ENCODE assay signal across 1 cellular context in the genomic region with DNA sequence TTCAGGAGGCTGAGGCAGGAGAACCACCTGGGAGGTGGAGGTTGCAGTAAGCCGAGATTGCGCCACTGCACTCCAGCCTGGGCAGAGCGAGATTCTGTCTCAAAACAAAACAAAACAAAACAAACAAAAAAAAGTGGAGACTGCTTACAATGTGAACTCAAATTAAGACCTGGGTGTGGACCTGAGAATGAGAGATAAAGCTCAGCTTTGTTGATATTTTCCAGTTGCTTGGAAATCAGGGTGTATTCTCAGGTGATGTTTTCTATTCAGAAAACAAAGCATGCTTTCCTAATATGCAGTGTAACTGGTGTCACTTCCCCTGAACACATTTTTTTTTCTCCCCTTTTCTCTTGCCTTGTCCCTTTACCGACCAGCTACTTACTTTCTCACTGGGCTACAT.
TF ChIP-seq lines count a peak whose summit lies in the region.

No MANE protein-coding gene starts in this region.

TF ChIP-seq in HepG2, 621 proteins besides CTCF, POLR2A, EP300 and RAD21 (continued from another document):
- TF ChIP-seq, protein P1, sequence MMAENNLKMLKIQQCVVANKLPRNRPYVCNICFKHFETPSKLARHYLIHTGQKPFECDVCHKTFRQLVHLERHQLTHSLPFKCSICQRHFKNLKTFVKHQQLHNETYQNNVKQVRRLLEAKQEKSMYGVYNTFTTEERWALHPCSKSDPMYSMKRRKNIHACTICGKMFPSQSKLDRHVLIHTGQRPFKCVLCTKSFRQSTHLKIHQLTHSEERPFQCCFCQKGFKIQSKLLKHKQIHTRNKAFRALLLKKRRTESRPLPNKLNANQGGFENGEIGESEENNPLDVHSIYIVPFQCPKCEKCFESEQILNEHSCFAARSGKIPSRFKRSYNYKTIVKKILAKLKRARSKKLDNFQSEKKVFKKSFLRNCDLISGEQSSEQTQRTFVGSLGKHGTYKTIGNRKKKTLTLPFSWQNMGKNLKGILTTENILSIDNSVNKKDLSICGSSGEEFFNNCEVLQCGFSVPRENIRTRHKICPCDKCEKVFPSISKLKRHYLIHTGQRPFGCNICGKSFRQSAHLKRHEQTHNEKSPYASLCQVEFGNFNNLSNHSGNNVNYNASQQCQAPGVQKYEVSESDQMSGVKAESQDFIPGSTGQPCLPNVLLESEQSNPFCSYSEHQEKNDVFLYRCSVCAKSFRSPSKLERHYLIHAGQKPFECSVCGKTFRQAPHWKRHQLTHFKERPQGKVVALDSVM (CRISPR knock-in tag; IDR thresholded peaks at IDR 0.05), result peak; percentile 51; the same call in 1 of the 2 replicates
